22 cellular contexts compared by ENCODE assay signal in genomic region chr6:32522302-32523047, GRCh38. TPM values are rescaled to one million over a fixed set of nuclear protein-coding genes. Genes with fewer than 3 reads are reported as not detected.
DNase-seq lines count a peak whose midpoint lies in the region; ATAC-seq lines count a peak whose summit lies in the region.
"Had no signal": no experiment of that assay in that cellular context is flagged by ENCODE, and none has a peak within 500 bp of the region (broad histone marks: within the 10 kb centered on the region; RNA-seq: fewer than 3 reads in every experiment).

No MANE protein-coding gene starts in this region.

- H3K4me1 Mint-ChIP-seq in effector memory CD8-positive, alpha-beta T cell (ENCODE audit: low read depth in 2 of 2) = peaks cover 16 to 42% of the 10 kb centered on the region in 2 donors
- H3K4me1 Mint-ChIP-seq in naive B cell = peaks cover 3 to 79% (median 67%) of the 10 kb centered on the region in 3 donors
- H3K4me1 Mint-ChIP-seq: activated CD4-positive, alpha-beta T cell treated with anti-CD3 and anti-CD28 coated beads for 36 hours; activated naive CD8-positive, alpha-beta T cell treated with anti-CD3 and anti-CD28 coated beads, Interleukin-2, amount 10 ng/mL, durations not matched to agents 7 days and 5 days had no signal

- no peaks in the 10 kb centered on the region for H3K27me3 Mint-ChIP-seq in effector memory CD8-positive, alpha-beta T cell
- no peaks in the 10 kb centered on the region for H3K27me3 Mint-ChIP-seq in naive B cell
- H3K27me3 Mint-ChIP-seq: activated CD4-positive, alpha-beta T cell treated with anti-CD3 and anti-CD28 coated beads for 36 hours had no signal

- no peak overlapping the region for H2BK12ac ChIP-seq in mesenchymal stem cell (ENCODE audit: low read length in 2 of 2)

- H4K91ac ChIP-seq in mesenchymal stem cell (ENCODE audit: low read length) = no peak overlapping the region

- peaks cover 29% of the 10 kb centered on the region for H3K27me3 ChIP-seq in HUES64 (ENCODE audit: insufficient read depth, low read length)
- peaks cover 0 to 4% (median 0%) of the 10 kb centered on the region in 5 donors for H3K27me3 ChIP-seq in subcutaneous abdominal adipose tissue (ENCODE audit: control insufficient read depth in 5 of 5, insufficient read depth in 4 of 5, low read length in 5 of 5)
- H3K27me3 ChIP-seq in mesenchymal stem cell (ENCODE audit: control insufficient read depth in 1 of 2, insufficient read depth in 1 of 2, low read length in 2 of 2) = no peaks in the 10 kb centered on the region
- H3K27me3 ChIP-seq: gastroesophageal sphincter, right lobe of liver had no signal

- H3K18ac ChIP-seq in mesenchymal stem cell (ENCODE audit: low read depth in 1 of 2, low read length in 2 of 2) = no peak overlapping the region

- no peak overlapping the region for H3K27ac ChIP-seq in HUES64 (ENCODE audit: low read depth, low read length)
- no peak overlapping the region for H3K27ac ChIP-seq in subcutaneous abdominal adipose tissue (ENCODE audit: low read depth, low read length)
- no peak overlapping the region for H3K27ac ChIP-seq in mesenchymal stem cell (ENCODE audit: low read length, poor library complexity, severe bottlenecking)
- H3K27ac ChIP-seq: gastroesophageal sphincter, right lobe of liver, RWPE1 had no signal

- no peak for DNase-seq in effector memory CD8-positive, alpha-beta T cell
- no peak for DNase-seq in naive B cell
- DNase-seq in mesenchymal stem cell = no peak
- DNase-seq in NCI-H1694 (lab: John Stamatoyannopoulos, UW) = no peak
- DNase-seq: activated CD8-positive, alpha-beta memory T cell treated with anti-CD3 and anti-CD28 coated beads for 24 hours; activated gamma-delta T cell; activated naive CD8-positive, alpha-beta T cell treated with anti-CD3 and anti-CD28 coated beads, Interleukin-2, amount 10 ng/mL, durations not matched to agents 7 days and 5 days; hippocampal formation; left ventricle myocardium superior; NCI-H345; NCI-H774; stimulated activated CD4-positive, alpha-beta T cell treated with anti-CD3 and anti-CD28 coated beads, Interleukin-4, amount 100 ng/mL, for 24 hours had no signal

- H3K36me3 ChIP-seq in HUES64 (ENCODE audit: insufficient read depth, low read length) = no peaks in the 10 kb centered on the region
- H3K36me3 ChIP-seq in subcutaneous abdominal adipose tissue (ENCODE audit: control insufficient read depth in 5 of 5, insufficient read depth in 5 of 5, low read length in 5 of 5) = peaks cover 0 to 3% (median 0%) of the 10 kb centered on the region in 5 donors
- H3K36me3 ChIP-seq in mesenchymal stem cell (ENCODE audit: control insufficient read depth in 1 of 2, insufficient read depth in 2 of 2, low read depth in 1 of 2, low read length in 2 of 2) = no peaks in the 10 kb centered on the region
- H3K36me3 ChIP-seq: gastroesophageal sphincter, right lobe of liver had no signal

- H3K14ac ChIP-seq in mesenchymal stem cell (ENCODE audit: low read length in 2 of 2) = no peak overlapping the region

- H3K4me2 ChIP-seq in mesenchymal stem cell (ENCODE audit: low read length, poor library complexity, severe bottlenecking) = no peak overlapping the region

- H3K36me3 Mint-ChIP-seq in effector memory CD8-positive, alpha-beta T cell (ENCODE audit: insufficient read depth) = peaks cover 9% of the 10 kb centered on the region
- H3K36me3 Mint-ChIP-seq in naive B cell = peaks cover 0 to 68% of the 10 kb centered on the region in 2 donors
- H3K36me3 Mint-ChIP-seq: activated naive CD8-positive, alpha-beta T cell treated with anti-CD3 and anti-CD28 coated beads, Interleukin-2, amount 10 ng/mL, durations not matched to agents 7 days and 5 days had no signal

- H2AFZ ChIP-seq in mesenchymal stem cell (ENCODE audit: low read depth, low read length) = no peak overlapping the region

- peak overlapping the region; percentile 68 to 72 for H3K4me3 Mint-ChIP-seq in effector memory CD8-positive, alpha-beta T cell
- peak overlapping the region in 7 of 8 donors; percentile 73 to 86 (median 79) for H3K4me3 Mint-ChIP-seq in naive B cell
- H3K4me3 Mint-ChIP-seq: activated naive CD8-positive, alpha-beta T cell treated with anti-CD3 and anti-CD28 coated beads, Interleukin-2, amount 10 ng/mL, durations not matched to agents 7 days and 5 days had no signal

- H3K9me3 ChIP-seq in HUES64 (ENCODE audit: insufficient read depth, low read depth, low read length) (no peaks in the 10 kb centered on the region), subcutaneous abdominal adipose tissue (ENCODE audit: control insufficient read depth in 5 of 5, low read length in 5 of 5) (no peaks in the 10 kb centered on the region), mesenchymal stem cell (ENCODE audit: control insufficient read depth, low read length) (no peaks in the 10 kb centered on the region)
- H3K9me3 ChIP-seq: gastroesophageal sphincter, right lobe of liver had no signal

- H3K4me3 ChIP-seq in HUES64 (ENCODE audit: low read length) (peak overlapping the region; percentile 61), subcutaneous abdominal adipose tissue (ENCODE audit: low read depth in 1 of 5, low read length in 5 of 5) (peak overlapping the region in 3 of 5 donors; percentile 22 to 42 (median 39)), mesenchymal stem cell (ENCODE audit: insufficient read depth in 1 of 2, low read depth in 1 of 2, low read length in 2 of 2) (peak overlapping the region in 1 of 2 experiments; percentile 72)
- H3K4me3 ChIP-seq: gastroesophageal sphincter, K562, right lobe of liver had no signal

- H3K4ac ChIP-seq in mesenchymal stem cell (ENCODE audit: low read depth in 1 of 2, low read length in 2 of 2) = no peak overlapping the region

- no peak overlapping the region for H3K23ac ChIP-seq in mesenchymal stem cell (ENCODE audit: low read length in 2 of 2)

- peak overlapping the region; percentile 1 to 77 for H3K27ac Mint-ChIP-seq in effector memory CD8-positive, alpha-beta T cell
- H3K27ac Mint-ChIP-seq in naive B cell = peak overlapping the region in 5 of 6 donors; percentile 69 to 96 (median 86)
- H3K27ac Mint-ChIP-seq: activated naive CD8-positive, alpha-beta T cell treated with anti-CD3 and anti-CD28 coated beads, Interleukin-2, amount 10 ng/mL, durations not matched to agents 7 days and 5 days had no signal

- no peak overlapping the region for H4K8ac ChIP-seq in mesenchymal stem cell (ENCODE audit: low read length)

- peak; percentile 24 for ATAC-seq in effector memory CD8-positive, alpha-beta T cell (replicated peaks)
- ATAC-seq in naive B cell (ENCODE audit: low read depth in 2 of 2) = peak; percentile 35 to 53
- ATAC-seq in GM21825 (IDR thresholded peaks at IDR 0.05; ENCODE audit: unreplicated experiment) = no peak
- ATAC-seq: gastroesophageal sphincter, K562, left ventricle myocardium superior had no signal

- H3K9me3 Mint-ChIP-seq in effector memory CD8-positive, alpha-beta T cell = no peaks in the 10 kb centered on the region
- peaks cover 0 to 1% (median 0%) of the 10 kb centered on the region in 7 donors for H3K9me3 Mint-ChIP-seq in naive B cell
- H3K9me3 Mint-ChIP-seq: activated naive CD8-positive, alpha-beta T cell treated with anti-CD3 and anti-CD28 coated beads, Interleukin-2, amount 10 ng/mL, durations not matched to agents 7 days and 5 days had no signal

- H2BK15ac ChIP-seq in mesenchymal stem cell (ENCODE audit: low read depth, poor library complexity, severe bottlenecking) = no peak overlapping the region

- no peak overlapping the region for H2AK5ac ChIP-seq in mesenchymal stem cell (ENCODE audit: low read length, severe bottlenecking)

- H2BK5ac ChIP-seq in mesenchymal stem cell (ENCODE audit: low read depth, low read length, poor library complexity, severe bottlenecking) = no peak overlapping the region

- H3K9ac ChIP-seq in HUES64 (ENCODE audit: low read depth, low read length) (0 out of 2 replicates have a peak overlapping the region, but pooled peaks have one; percentile 20), subcutaneous abdominal adipose tissue (ENCODE audit: low read length in 5 of 5) (no peak overlapping the region), mesenchymal stem cell (ENCODE audit: low read length) (no peak overlapping the region)

- no peaks in the 10 kb centered on the region for H3K4me1 ChIP-seq in HUES64 (ENCODE audit: insufficient read depth, low read length)
- H3K4me1 ChIP-seq in subcutaneous abdominal adipose tissue (ENCODE audit: control insufficient read depth in 5 of 5, insufficient read depth in 5 of 5, low read length in 5 of 5) = peaks cover 0 to 8% (median 0%) of the 10 kb centered on the region in 5 donors
- no peaks in the 10 kb centered on the region for H3K4me1 ChIP-seq in mesenchymal stem cell (ENCODE audit: control insufficient read depth, insufficient read depth, low read depth, low read length)
- H3K4me1 ChIP-seq: gastroesophageal sphincter, right lobe of liver had no signal

- 16% methylated on average over 18 of the region's 19 CpGs for WGBS in HUES64
- 0% methylated on average over 1 of the region's 19 CpGs for WGBS in mesenchymal stem cell

- no peak overlapping the region for H2BK120ac ChIP-seq in mesenchymal stem cell (ENCODE audit: low read depth, low read length)

- H3K79me1 ChIP-seq in mesenchymal stem cell (replicated peaks; ENCODE audit: low read length, poor library complexity, severe bottlenecking) = no peaks in the 10 kb centered on the region

RNA-seq across cellular contexts. Expression of gene HLA-DRB5, which starts 7.6 kb away (rescaled TPM):
- polyA plus RNA-seq in HUES64 (2013, experiment 1 of 2) = 0.65 TPM
- 0.25 TPM for polyA plus RNA-seq in HUES64 (2013, experiment 2 of 2)
- polyA plus RNA-seq in naive B cell (ENCODE audit: low read depth in 6 of 6) = 1,000 to 10,000 TPM in 1 of 6 donors, 100 to 1,000 TPM in 2, 10 to 100 TPM in 3; 55.2 to 2,377 (median 210) TPM
- not detected for polyA plus RNA-seq in mesenchymal stem cell (2013, experiment 1 of 2)
- polyA plus RNA-seq in mesenchymal stem cell (2013, experiment 2 of 2) = not detected
- polyA plus RNA-seq: fibroblast of lung, K562, neural cell had no signal
